In the genomic region with DNA sequence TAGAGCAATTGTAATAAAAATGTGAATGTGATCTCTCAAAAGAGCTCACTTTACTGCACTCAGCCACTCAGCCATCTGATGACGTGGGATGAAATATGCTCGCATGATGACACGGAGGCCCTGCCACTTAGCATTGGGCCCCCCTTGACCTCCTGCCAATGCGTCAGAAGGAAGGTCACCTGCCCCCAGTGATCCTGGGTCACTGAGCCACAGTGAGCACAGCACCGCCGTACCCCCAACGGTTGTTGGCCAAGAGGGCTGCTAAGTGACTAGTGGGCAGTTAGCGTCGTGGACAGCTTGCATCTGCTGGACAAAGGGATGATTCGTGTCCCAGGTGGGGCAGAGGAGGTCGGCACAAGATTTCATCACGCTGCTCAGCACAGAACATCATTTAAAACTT, we compare ENCODE assay signal across 20 cellular contexts. TPM values are rescaled to one million over a fixed set of nuclear protein-coding genes. Genes with fewer than 3 reads are reported as not detected.
DNase-seq lines count a peak whose midpoint lies in the region; ATAC-seq and TF ChIP-seq lines count a peak whose summit lies in the region.
"Had no signal": no experiment of that assay in that cellular context is flagged by ENCODE, and none has a peak within 500 bp of the region (broad histone marks: within the 10 kb centered on the region; RNA-seq: fewer than 3 reads in every experiment).

No MANE protein-coding gene starts in this region.

- H3K9me3 Mint-ChIP-seq in activated naive CD4-positive, alpha-beta T cell treated with anti-CD3 and anti-CD28 coated beads, Interleukin-2, amount 10 ng/mL, durations not matched to agents 7 days and 5 days, result no peaks in the 10 kb centered on the region
- H3K9me3 Mint-ChIP-seq in endothelial cell (ENCODE audit: unreplicated experiment), result no peaks in the 10 kb centered on the region
- H3K9me3 Mint-ChIP-seq in progenitor cell of endocrine pancreas (ENCODE audit: low read depth), result no peaks in the 10 kb centered on the region
- H3K9me3 Mint-ChIP-seq: CD8-positive, alpha-beta memory T cell had no signal

- no peak for ATAC-seq in T-helper 17 cell
- no peak for ATAC-seq in HG03442 (IDR thresholded peaks at IDR 0.05; ENCODE audit: unreplicated experiment)

- no peak for DNase-seq in activated naive CD4-positive, alpha-beta T cell treated with anti-CD3 and anti-CD28 coated beads, Interleukin-2, amount 10 ng/mL, durations not matched to agents 7 days and 5 days
- no peak for DNase-seq in activated naive CD4-positive, alpha-beta T cell treated with anti-CD3 and anti-CD28 coated beads, Interleukin-2, amount 50 U/mL, for 16 hours
- no peak for DNase-seq in T-helper 17 cell
- DNase-seq in endothelial cell (ENCODE audit: low spot score), result no peak
- DNase-seq in progenitor cell of endocrine pancreas (ENCODE audit: low spot score, unreplicated experiment), result no peak
- no peak for DNase-seq in NK-92 (lab: John Stamatoyannopoulos, UW; ENCODE audit: unreplicated experiment)
- DNase-seq in SIG-M5 (lab: John Stamatoyannopoulos, UW), result no peak
- DNase-seq: 8988T; CD8-positive, alpha-beta memory T cell; MV-4-11; NCI-H1694 treated with DMSO at 0.1 percent for 48 hours; NCI-H2107; NCI-H2227 treated with DMSO at 0.1 percent for 48 hours; NCI-H510A treated with DMSO at 0.1 percent for 48 hours; NCI-H774; OCI-M1; SHP77 had no signal

- peaks cover 33% of the 10 kb centered on the region for H3K36me3 Mint-ChIP-seq in activated naive CD4-positive, alpha-beta T cell treated with anti-CD3 and anti-CD28 coated beads, Interleukin-2, amount 10 ng/mL, durations not matched to agents 7 days and 5 days
- H3K36me3 Mint-ChIP-seq in T-helper 17 cell (ENCODE audit: low read depth), result peaks cover 5% of the 10 kb centered on the region
- peaks cover 27% of the 10 kb centered on the region for H3K36me3 Mint-ChIP-seq in endothelial cell (ENCODE audit: low read depth, unreplicated experiment)
- peaks cover 22% of the 10 kb centered on the region for H3K36me3 Mint-ChIP-seq in progenitor cell of endocrine pancreas (ENCODE audit: insufficient read depth)

- CTCF ChIA-PET in activated naive CD4-positive, alpha-beta T cell treated with anti-CD3 and anti-CD28 coated beads, Interleukin-2, amount 10 ng/mL, durations not matched to agents 7 days and 5 days (lab: Charles Lee), result no interaction called here

- peak overlapping the region; percentile 10 for H3K27ac Mint-ChIP-seq in activated naive CD4-positive, alpha-beta T cell treated with anti-CD3 and anti-CD28 coated beads, Interleukin-2, amount 10 ng/mL, durations not matched to agents 7 days and 5 days
- peak overlapping the region; percentile 19 for H3K27ac Mint-ChIP-seq in T-helper 17 cell
- peak overlapping the region; percentile 72 for H3K27ac Mint-ChIP-seq in endothelial cell (ENCODE audit: unreplicated experiment)
- peak overlapping the region; percentile 13 for H3K27ac Mint-ChIP-seq in progenitor cell of endocrine pancreas
- H3K27ac Mint-ChIP-seq: B cell had no signal

- TF ChIP-seq CTCF in endothelial cell (IDR thresholded peaks at IDR 0.05; ENCODE audit: unreplicated experiment), result no peak
- TF ChIP-seq CTCF in progenitor cell of endocrine pancreas (IDR thresholded peaks at IDR 0.05; ENCODE audit: unreplicated experiment), result no peak

- no peak overlapping the region for H3K4me3 Mint-ChIP-seq in activated naive CD4-positive, alpha-beta T cell treated with anti-CD3 and anti-CD28 coated beads, Interleukin-2, amount 10 ng/mL, durations not matched to agents 7 days and 5 days
- no peak overlapping the region for H3K4me3 Mint-ChIP-seq in T-helper 17 cell
- H3K4me3 Mint-ChIP-seq in endothelial cell (ENCODE audit: unreplicated experiment), result peak overlapping the region; percentile 42
- no peak overlapping the region for H3K4me3 Mint-ChIP-seq in progenitor cell of endocrine pancreas (ENCODE audit: low read depth)
- H3K4me3 Mint-ChIP-seq: B cell; CD8-positive, alpha-beta memory T cell had no signal

- peaks cover 12% of the 10 kb centered on the region for H3K4me1 Mint-ChIP-seq in activated naive CD4-positive, alpha-beta T cell treated with anti-CD3 and anti-CD28 coated beads, Interleukin-2, amount 10 ng/mL, durations not matched to agents 7 days and 5 days
- H3K4me1 Mint-ChIP-seq in T-helper 17 cell, result peaks cover 23% of the 10 kb centered on the region
- peaks cover 13% of the 10 kb centered on the region for H3K4me1 Mint-ChIP-seq in endothelial cell (ENCODE audit: unreplicated experiment)
- H3K4me1 Mint-ChIP-seq in progenitor cell of endocrine pancreas (ENCODE audit: low read depth), result peaks cover 4% of the 10 kb centered on the region

- no peaks in the 10 kb centered on the region for H3K27me3 Mint-ChIP-seq in activated naive CD4-positive, alpha-beta T cell treated with anti-CD3 and anti-CD28 coated beads, Interleukin-2, amount 10 ng/mL, durations not matched to agents 7 days and 5 days
- H3K27me3 Mint-ChIP-seq in T-helper 17 cell, result no peaks in the 10 kb centered on the region
- H3K27me3 Mint-ChIP-seq in endothelial cell (ENCODE audit: unreplicated experiment), result peaks cover 2% of the 10 kb centered on the region
- no peaks in the 10 kb centered on the region for H3K27me3 Mint-ChIP-seq in progenitor cell of endocrine pancreas
- H3K27me3 Mint-ChIP-seq: B cell; CD8-positive, alpha-beta memory T cell had no signal

- H3K9me3 ChIP-seq in T-helper 17 cell (ENCODE audit: control insufficient read depth, low read length, poor library complexity, severe bottlenecking), result no peaks in the 10 kb centered on the region

RNA-seq across cellular contexts. Expression of gene ZC3H18, which starts 22.9 kb away (rescaled TPM):
- total RNA-seq in T-helper 17 cell (100 to 1,000 TPM; 100 to 141 TPM), endothelial cell (ENCODE audit: unreplicated experiment) (49.3 TPM), progenitor cell of endocrine pancreas (67.5 and 70.7 TPM in 2 replicates)

RNA-seq across cellular contexts. Expression of gene IL17C, which starts 45.3 kb away (rescaled TPM):
- total RNA-seq in T-helper 17 cell, result under 1 TPM; 0.65 to 0.86 TPM
- total RNA-seq in endothelial cell (ENCODE audit: unreplicated experiment), result 0.26 TPM
- total RNA-seq in progenitor cell of endocrine pancreas, result 0.29 TPM in 2 replicates
- total RNA-seq: H4 had no signal

RNA-seq across cellular contexts. Expression of gene CYBA, which starts 57.8 kb away (rescaled TPM):
- total RNA-seq in T-helper 17 cell (100 to 1,000 TPM; 346 to 383 TPM), endothelial cell (ENCODE audit: unreplicated experiment) (140 TPM), progenitor cell of endocrine pancreas (111 and 112 TPM in 2 replicates)
- total RNA-seq: H4 had no signal

Comparison
In these comparisons a context has a peak if more than half of its experiments do, and no peak if none do; other contexts are left out.
1. H3K27ac Mint-ChIP-seq: peak in every context shown above with its lines; median percentile 72 in endothelial cell; 19 in T-helper 17 cell; 13 in progenitor cell of endocrine pancreas; 10 in activated naive CD4-positive, alpha-beta T cell treated with anti-CD3 and anti-CD28 coated beads, Interleukin-2, amount 10 ng/mL, durations not matched to agents 7 days and 5 days.